ENCODE assay signal across 24 cellular contexts in the genomic region with DNA sequence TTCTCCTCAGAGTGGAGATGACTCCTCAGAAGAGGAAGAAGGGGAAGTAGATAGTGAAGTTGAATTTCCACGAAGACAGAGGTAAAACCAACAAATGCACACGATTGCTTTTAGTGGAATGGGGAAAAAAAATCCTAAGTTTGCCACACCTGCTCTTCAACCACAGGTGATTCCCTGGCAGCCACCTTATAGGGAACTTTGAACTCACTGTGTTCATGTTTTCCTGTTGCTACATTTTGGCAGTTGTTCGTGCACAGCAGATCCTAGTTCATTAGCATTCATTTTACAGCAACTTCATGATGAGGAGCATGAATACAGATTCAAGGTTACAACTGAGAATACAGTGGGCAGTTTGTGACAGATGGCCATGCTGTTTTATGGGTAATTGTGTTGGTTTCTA. TPM values are rescaled to one million over a fixed set of nuclear protein-coding genes. Genes with fewer than 3 reads are reported as not detected.
A peak's percentile ranks its signal among the peaks of the same experiment; 100 is the strongest.
DNase-seq lines count a peak whose midpoint lies in the region; ATAC-seq, FAIRE-seq and TF ChIP-seq lines count a peak whose summit lies in the region.
"Had no signal": no experiment of that assay in that cellular context is flagged by ENCODE, and none has a peak within 500 bp of the region (broad histone marks: within the 10 kb centered on the region; RNA-seq: fewer than 3 reads in every experiment).

No MANE protein-coding gene starts in this region.

- WGBS in small intestine, 3 donors: 17 to 53% (median 39%) methylated on average over 3 of the region's 3 CpGs

- no peak overlapping the region for H3K9ac ChIP-seq in colonic mucosa (ENCODE audit: low read depth in 2 of 2, low read length in 2 of 2)
- H3K9ac ChIP-seq: BLaER1 treated with 17β-estradiol and CSF1 and Interleukin-3, amounts not matched to agents 10 nM and 100 nM had no signal

- no peaks in the 10 kb centered on the region for H3K36me3 ChIP-seq in colonic mucosa
- peaks cover 3 to 11% of the 10 kb centered on the region in 2 donors for H3K36me3 ChIP-seq in small intestine (ENCODE audit: control insufficient read depth in 2 of 2, insufficient read depth in 2 of 2, low read length in 2 of 2)

- TF ChIP-seq CTCF in colonic mucosa (IDR thresholded peaks at IDR 0.05): no peak

- H3K4me3 ChIP-seq in colonic mucosa (no peak overlapping the region), small intestine (ENCODE audit: low read depth in 1 of 2, low read length in 2 of 2) (no peak overlapping the region)
- H3K4me3 ChIP-seq: A549; BLaER1 treated with 17β-estradiol and CSF1 and Interleukin-3, amounts not matched to agents 10 nM and 100 nM; GM23338 had no signal

- ATAC-seq in left colon: peak; percentile 86
- no peak for ATAC-seq in GM18858 (IDR thresholded peaks at IDR 0.05; ENCODE audit: unreplicated experiment)
- ATAC-seq: A549, GM23338, HCT116 had no signal

- H3K27ac ChIP-seq in colonic mucosa: no peak overlapping the region
- peak overlapping the region; percentile 7 to 25 for H3K27ac ChIP-seq in small intestine (ENCODE audit: low read depth in 1 of 2, low read length in 1 of 2)
- H3K27ac ChIP-seq: A549; BLaER1 treated with 17β-estradiol and CSF1 and Interleukin-3, amounts not matched to agents 10 nM and 100 nM had no signal

- no peaks in the 10 kb centered on the region for H3K27me3 ChIP-seq in colonic mucosa
- H3K27me3 ChIP-seq in small intestine (ENCODE audit: control insufficient read depth in 2 of 2, insufficient read depth in 2 of 2, low read length in 2 of 2): no peaks in the 10 kb centered on the region
- H3K27me3 ChIP-seq: BE2C; BLaER1 treated with 17β-estradiol and CSF1 and Interleukin-3, amounts not matched to agents 10 nM and 100 nM had no signal

- DNase-seq in MV-4-11 (lab: John Stamatoyannopoulos, UW): peak; percentile 6
- DNase-seq in colonic mucosa: peak; percentile 37
- no peak for DNase-seq in left colon
- peak; percentile 71 for DNase-seq in small intestine
- DNase-seq in GM19240 (ENCODE audit: insufficient read length, low spot score): no peak
- no peak for DNase-seq in stimulated activated CD4-positive, alpha-beta T cell treated with anti-CD3 and anti-CD28 coated beads, Interleukin-2, amount 100 ng/mL, for 24 hours
- DNase-seq: 8988T; ACHN; AML-193; BE2C; CD4-positive, alpha-beta T cell; CD8-positive, alpha-beta memory T cell; DMS153; DND-41; H9 had no signal

- H3K9me3 ChIP-seq in colonic mucosa: no peaks in the 10 kb centered on the region
- no peaks in the 10 kb centered on the region for H3K9me3 ChIP-seq in small intestine (ENCODE audit: control insufficient read depth, low read depth)
- H3K9me3 ChIP-seq: A549, BE2C had no signal

- intact Hi-C loops in colonic mucosa (cut with DNase I) (no loop called here), left colon (cut with DNase I, micrococcal nuclease) (no loop called here)

- FAIRE-seq in small intestine (lab: Jason Lieb, UNC): no peak
- FAIRE-seq: A549, D721Med, G401.6, GM12892, GM19239 had no signal

- H3K4me1 ChIP-seq in colonic mucosa (no peaks in the 10 kb centered on the region), small intestine (ENCODE audit: control insufficient read depth in 2 of 2, insufficient read depth in 1 of 2, low read depth in 1 of 2, low read length in 1 of 2) (no peaks in the 10 kb centered on the region)
- H3K4me1 ChIP-seq: A549, BE2C had no signal

RNA-seq across cellular contexts. Expression of gene TMEM41A, which starts 21.5 kb away (rescaled TPM):
- total RNA-seq in colonic mucosa: 10 to 100 TPM; 14.8 to 22.4 TPM
- total RNA-seq in left colon: 10 to 100 TPM; 15.2 to 17.0 TPM
- 10 to 100 TPM; 20.5 to 42.7 (median 33.0) TPM for polyA plus RNA-seq in small intestine

Comparison
In these comparisons a context has a peak if more than half of its experiments do, and no peak if none do; other contexts are left out.
1. DNase-seq: peak in MV-4-11 (single experiment), colonic mucosa (single experiment) and small intestine (single experiment); none in left colon (0 of 2), GM19240 (single experiment) and stimulated activated CD4-positive, alpha-beta T cell treated with anti-CD3 and anti-CD28 coated beads, Interleukin-2, amount 100 ng/mL, for 24 hours (0 of 2).